In the genomic region with DNA sequence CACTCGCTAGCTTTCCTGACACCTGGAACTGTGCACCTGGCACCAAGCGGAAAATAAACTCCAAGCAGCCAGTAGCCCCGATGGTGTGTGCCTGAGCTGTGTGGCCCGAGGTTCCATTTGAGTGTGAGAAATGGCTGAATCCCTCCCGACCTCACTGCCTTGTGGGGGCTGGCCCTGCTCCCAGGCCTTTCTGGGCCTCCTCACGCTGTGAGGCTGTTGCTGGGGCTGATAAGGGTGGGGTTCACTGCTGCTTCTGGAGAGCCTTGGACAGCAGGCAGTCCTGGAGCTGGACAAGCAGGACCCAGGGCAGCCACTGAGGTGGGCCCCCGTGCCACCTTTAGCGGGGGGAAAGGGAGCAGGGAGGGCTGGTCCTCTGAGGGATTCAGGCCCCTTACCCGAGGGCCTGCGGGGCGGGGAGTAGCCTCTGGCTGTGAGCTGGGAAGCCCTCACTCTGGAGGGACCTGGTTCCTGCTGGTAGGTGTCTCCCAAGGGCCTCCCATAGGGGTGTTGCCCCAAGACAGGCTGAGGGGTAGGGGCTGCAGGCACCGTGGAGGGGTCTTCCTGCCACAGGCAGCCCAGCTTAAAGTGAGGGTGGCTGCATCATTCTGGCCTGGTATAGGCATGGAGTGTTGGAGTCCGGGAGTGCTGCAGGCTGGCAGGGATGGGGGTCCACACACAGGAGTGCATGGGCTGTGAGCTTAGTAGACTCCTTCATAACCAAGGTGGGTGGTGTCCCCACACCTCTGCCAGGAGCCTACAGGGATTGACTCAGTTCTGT, we compare ENCODE assay signal across 9 cellular contexts. TPM values are rescaled to one million over a fixed set of nuclear protein-coding genes. Genes with fewer than 3 reads are reported as not detected.
A peak's percentile ranks its signal among the peaks of the same experiment; 100 is the strongest.
DNase-seq lines count a peak whose midpoint lies in the region; ATAC-seq, FAIRE-seq and TF ChIP-seq lines count a peak whose summit lies in the region.
"Had no signal": no experiment of that assay in that cellular context is flagged by ENCODE, and none has a peak within 500 bp of the region (broad histone marks: within the 10 kb centered on the region; RNA-seq: fewer than 3 reads in every experiment).

No MANE protein-coding gene starts in this region.

- peaks cover 0 to 35% (median 22%) of the 10 kb centered on the region in 12 donors for H3K4me1 ChIP-seq in heart left ventricle

- peaks cover 6% of the 10 kb centered on the region for H3K9me3 Mint-ChIP-seq in activated CD8-positive, alpha-beta T cell treated with anti-CD3 and anti-CD28 coated beads for 36 hours

- no peak for ATAC-seq in GM18505 (IDR thresholded peaks at IDR 0.05; ENCODE audit: unreplicated experiment)
- ATAC-seq in activated CD8-positive, alpha-beta T cell treated with anti-CD3 and anti-CD28 coated beads for 36 hours: no peak
- ATAC-seq in heart left ventricle: no peak
- no peak for ATAC-seq in sciatic nerve
- ATAC-seq in GM21576 (IDR thresholded peaks at IDR 0.05; ENCODE audit: unreplicated experiment): no peak
- no peak for ATAC-seq in GM18909 (IDR thresholded peaks at IDR 0.05; ENCODE audit: poor library complexity, unreplicated experiment)

- no peak for FAIRE-seq in GM19239 (lab: Jason Lieb, UNC)

- no peaks in the 10 kb centered on the region for H3K27me3 ChIP-seq in heart left ventricle

- peak overlapping the region in 8 of 12 donors; percentile 33 to 97 (median 90) for H3K4me3 ChIP-seq in heart left ventricle

- H3K4me3 Mint-ChIP-seq in activated CD8-positive, alpha-beta T cell treated with anti-CD3 and anti-CD28 coated beads for 36 hours: peak overlapping the region; percentile 63

- no peak for TF ChIP-seq CTCF in activated CD8-positive, alpha-beta T cell treated with anti-CD3 and anti-CD28 coated beads for 36 hours (IDR thresholded peaks at IDR 0.05)
- no peak for TF ChIP-seq CTCF in heart left ventricle (IDR thresholded peaks at IDR 0.05)

- peak overlapping the region in 4 of 12 donors; percentile 8 to 99 (median 26) for H3K27ac ChIP-seq in heart left ventricle

- peaks cover 30% of the 10 kb centered on the region for H3K36me3 Mint-ChIP-seq in activated CD8-positive, alpha-beta T cell treated with anti-CD3 and anti-CD28 coated beads for 36 hours (ENCODE audit: low read depth)

- CTCF ChIA-PET in activated CD8-positive, alpha-beta T cell treated with anti-CD3 and anti-CD28 coated beads for 36 hours (lab: Charles Lee): interaction anchor here (2.0 to 3.8 kb wide), 2 partner anchors 15 to 26 kb away, joined by 7 to 22 read pairs; partner anchors contain the start of gene PTK6

- TF ChIP-seq POLR2A in GM18505 (IDR thresholded peaks at IDR 0.05; ENCODE audit: borderline replicate concordance, extremely low read depth, insufficient read depth, insufficient read length): peak; percentile 12
- TF ChIP-seq POLR2A in heart left ventricle (IDR thresholded peaks at IDR 0.05): no peak

- intact Hi-C loops in activated CD8-positive, alpha-beta T cell treated with anti-CD3 and anti-CD28 coated beads for 36 hours (cut with micrococcal nuclease): no loop called here
- intact Hi-C loops in heart left ventricle (cut with DNase I): loop anchor here in 2 of 10 donors (5.0 to 10.0 kb wide), 2 partner anchors 77 to 80 kb away; no protein-coding TSS in a partner anchor
- intact Hi-C loops in sciatic nerve (cut with DNase I): no loop called here

- 65 to 77% (median 68%) methylated on average over 10 to 13 of the region's 13 CpGs for WGBS in heart left ventricle, 4 donors

- no peak for DNase-seq in activated CD8-positive, alpha-beta T cell treated with anti-CD3 and anti-CD28 coated beads for 36 hours
- DNase-seq in heart left ventricle: peak in 3 of 5 donors; percentile 9 to 29 (median 25)
- peak; percentile 59 for DNase-seq in sciatic nerve (ENCODE audit: low spot score)
- DNase-seq in GM19239 (ENCODE audit: insufficient read length, low spot score): no peak
- DNase-seq in NCI-H128 (lab: John Stamatoyannopoulos, UW; ENCODE audit: unreplicated experiment): no peak

- POLR2A ChIA-PET in activated CD8-positive, alpha-beta T cell treated with anti-CD3 and anti-CD28 coated beads for 36 hours (lab: Charles Lee): interaction anchor here (0.7 to 4.4 kb wide), 6 partner anchors 9 to 383 kb away, joined by 3 to 48 read pairs (median 4); partner anchors contain the start of gene PTK6

- peaks cover 11% of the 10 kb centered on the region for H3K4me1 Mint-ChIP-seq in activated CD8-positive, alpha-beta T cell treated with anti-CD3 and anti-CD28 coated beads for 36 hours (ENCODE audit: low read depth)

- peak overlapping the region; percentile 24 for H3K27ac Mint-ChIP-seq in activated CD8-positive, alpha-beta T cell treated with anti-CD3 and anti-CD28 coated beads for 36 hours

- H3K36me3 ChIP-seq in heart left ventricle: peaks cover 0 to 21% (median 2%) of the 10 kb centered on the region in 9 donors

- H3K27me3 Mint-ChIP-seq in activated CD8-positive, alpha-beta T cell treated with anti-CD3 and anti-CD28 coated beads for 36 hours: no peaks in the 10 kb centered on the region

- peaks cover 0 to 9% (median 0%) of the 10 kb centered on the region in 12 donors for H3K9me3 ChIP-seq in heart left ventricle

RNA-seq across cellular contexts. Expression of gene PPDPF, which starts 1.7 kb away (rescaled TPM):
- total RNA-seq in activated CD8-positive, alpha-beta T cell treated with anti-CD3 and anti-CD28 coated beads for 36 hours: 100 to 1,000 TPM; 193 to 226 TPM
- total RNA-seq in heart left ventricle (100 to 1,000 TPM; 182 to 424 (median 235) TPM), sciatic nerve (257 TPM)
- polyA plus RNA-seq in heart left ventricle: 100 to 1,000 TPM; 318 to 442 TPM

RNA-seq across cellular contexts. Expression of gene PTK6, which starts 14.9 kb away (rescaled TPM):
- total RNA-seq in activated CD8-positive, alpha-beta T cell treated with anti-CD3 and anti-CD28 coated beads for 36 hours: under 1 TPM in 1 of 2 experiments, not detected in 1; 0.18 TPM
- total RNA-seq in heart left ventricle (under 1 TPM in 3 of 9 donors, not detected in 6; 0.10 to 0.29 (median 0.14) TPM), sciatic nerve (0.13 TPM)
- under 1 TPM in 1 of 2 donors, not detected in 1; 0.04 TPM for polyA plus RNA-seq in heart left ventricle
- total RNA-seq: HT1080 had no signal

RNA-seq across cellular contexts. Expression of gene EEF1A2, which starts 23.4 kb away (rescaled TPM):
- total RNA-seq in activated CD8-positive, alpha-beta T cell treated with anti-CD3 and anti-CD28 coated beads for 36 hours: 1 to 10 TPM; 1.4 to 2.2 TPM
- total RNA-seq in heart left ventricle (1,000 to 10,000 TPM in 7 of 9 donors, 100 to 1,000 TPM in 2; 791 to 1,794 (median 1,550) TPM), sciatic nerve (0.45 TPM)
- polyA plus RNA-seq in heart left ventricle: 1,000 to 10,000 TPM; 1,276 to 1,345 TPM

RNA-seq across cellular contexts. Expression of gene SRMS, which starts 25.3 kb away (rescaled TPM):
- not detected for total RNA-seq in activated CD8-positive, alpha-beta T cell treated with anti-CD3 and anti-CD28 coated beads for 36 hours
- total RNA-seq in heart left ventricle: not detected
- not detected for polyA plus RNA-seq in heart left ventricle
- total RNA-seq in sciatic nerve: not detected
- total RNA-seq: HT1080 had no signal

RNA-seq across cellular contexts. Expression of gene FNDC11, which starts 31.7 kb away (rescaled TPM):
- under 1 TPM; 0.23 to 0.27 TPM for total RNA-seq in activated CD8-positive, alpha-beta T cell treated with anti-CD3 and anti-CD28 coated beads for 36 hours
- total RNA-seq in heart left ventricle (under 1 TPM in 4 of 9 donors, not detected in 5; 0.16 to 0.23 (median 0.19) TPM), sciatic nerve (0.94 TPM)
- polyA plus RNA-seq in heart left ventricle: under 1 TPM; 0.08 to 0.14 TPM
- total RNA-seq: HT1080 had no signal

Comparison
In these comparisons a context has a peak if more than half of its experiments do, and no peak if none do; other contexts are left out.
1. DNase-seq: peak in heart left ventricle (3 of 5) and sciatic nerve (single experiment); none in activated CD8-positive, alpha-beta T cell treated with anti-CD3 and anti-CD28 coated beads for 36 hours (single experiment), GM19239 (single experiment) and NCI-H128 (single experiment).
2. RNA of gene EEF1A2, which starts 23.4 kb away (total RNA-seq): 791 to 1,794 TPM in heart left ventricle; 1.4 to 2.2 TPM in activated CD8-positive, alpha-beta T cell treated with anti-CD3 and anti-CD28 coated beads for 36 hours and 0.45 TPM in sciatic nerve (single experiment); every median in the first group is over 100 times any median in the second.